12 cellular contexts compared by ENCODE assay signal in genomic region chr7:27961255-27961654, GRCh38.
A peak's percentile ranks its signal among the peaks of the same experiment; 100 is the strongest.
DNase-seq lines count a peak whose midpoint lies in the region; ATAC-seq and TF ChIP-seq lines count a peak whose summit lies in the region.
"Had no signal": no experiment of that assay in that cellular context is flagged by ENCODE, and none has a peak within 500 bp of the region (broad histone marks: within the 10 kb centered on the region; RNA-seq: fewer than 3 reads in every experiment).

No MANE protein-coding gene starts in this region.

- H3K9ac ChIP-seq in mammary epithelial cell (ENCODE audit: insufficient read depth, low read length): no peak overlapping the region

- in situ Hi-C loops in mammary epithelial cell (cut with MboI; ENCODE audit: low sequenced_read_pairs in 2 of 2): no loop called here

- no peak overlapping the region for H3K27ac ChIP-seq in mammary epithelial cell (ENCODE audit: insufficient read depth, low read depth, low read length)
- peak overlapping the region; percentile 49 for H3K27ac ChIP-seq in osteoblast (ENCODE audit: low read depth, low read length)
- H3K27ac ChIP-seq: stomach had no signal

- dilution Hi-C loops in mammary epithelial cell (cut with HindIII; ENCODE audit: low sequenced_read_pairs): loop anchor here (5.0 kb wide), 1 partner anchor 71 kb away; no protein-coding TSS in a partner anchor

- no peak overlapping the region for H2AFZ ChIP-seq in mammary epithelial cell (ENCODE audit: low read depth, low read length)
- H2AFZ ChIP-seq in osteoblast (ENCODE audit: low read length): no peak overlapping the region

- intact Hi-C loops in mammary epithelial cell (cut with micrococcal nuclease): no loop called here

- BruUV-seq in mammary epithelial cell (replicated peaks; lab: Mats Ljungman, UMichigan): no TSS peak

- DNase-seq in ELR (ENCODE audit: low read depth): peak; percentile 91
- peak; percentile 43 for DNase-seq in NCI-H226
- DNase-seq in mammary epithelial cell: peak; percentile 72
- DNase-seq in osteoblast (ENCODE audit: insufficient read length, low spot score, missing footprints): peak; percentile 86
- no peak for DNase-seq in NCI-H128 (lab: John Stamatoyannopoulos, UW; ENCODE audit: unreplicated experiment)
- DNase-seq in amygdala (lab: John Stamatoyannopoulos, UW): no peak
- DNase-seq: activated CD8-positive, alpha-beta T cell treated with anti-CD3 and anti-CD28 coated beads, Interleukin-2, amount 10 ng/mL, durations not matched to agents 7 days and 5 days; NCI-H2081; stimulated activated CD4-positive, alpha-beta T cell treated with anti-CD3 and anti-CD28 coated beads, Interleukin-4, amount 100 ng/mL, for 4 hours; stomach had no signal

- H3K79me2 ChIP-seq in mammary epithelial cell (ENCODE audit: insufficient read depth, low read length) (peaks cover 3% of the 10 kb centered on the region), osteoblast (ENCODE audit: insufficient read depth, low read length) (no peaks in the 10 kb centered on the region)

- H3K4me3 ChIP-seq in mammary epithelial cell (replicated peaks in 1 of 3; ENCODE audit: insufficient read depth in 1 of 3, low read depth in 2 of 3, low read length in 3 of 3) (no peak overlapping the region), osteoblast (ENCODE audit: insufficient read depth, low read length) (no peak overlapping the region)
- H3K4me3 ChIP-seq: stomach had no signal

- H3K4me2 ChIP-seq in mammary epithelial cell (ENCODE audit: insufficient read depth, low read depth, low read length): no peak overlapping the region
- H3K4me2 ChIP-seq in osteoblast (ENCODE audit: insufficient read depth, low read length): peak overlapping the region; percentile 43

- H3K9me3 ChIP-seq in mammary epithelial cell (replicated peaks; ENCODE audit: insufficient read depth, low read length) (no peaks in the 10 kb centered on the region), osteoblast (ENCODE audit: low read depth, low read length) (no peaks in the 10 kb centered on the region)
- H3K9me3 ChIP-seq: stomach had no signal

- peaks cover 7% of the 10 kb centered on the region for H3K4me1 ChIP-seq in mammary epithelial cell (ENCODE audit: insufficient read depth, low read length)
- peaks cover 25% of the 10 kb centered on the region for H3K4me1 ChIP-seq in osteoblast (ENCODE audit: insufficient read depth, low read length)

- H3K36me3 ChIP-seq in mammary epithelial cell (ENCODE audit: insufficient read depth, low read length) (no peaks in the 10 kb centered on the region), osteoblast (ENCODE audit: insufficient read depth, low read length) (no peaks in the 10 kb centered on the region)
- H3K36me3 ChIP-seq: stomach had no signal

- H4K20me1 ChIP-seq in mammary epithelial cell (ENCODE audit: insufficient read depth, low read length): no peaks in the 10 kb centered on the region
- peaks cover 12% of the 10 kb centered on the region for H4K20me1 ChIP-seq in osteoblast (ENCODE audit: insufficient read depth, low read length)

- 51% methylated on average over 5 of the region's 5 CpGs for WGBS in mammary epithelial cell (ENCODE audit: low coverage, missing lambda C conversion rate)

- CTCF ChIA-PET in mammary epithelial cell (lab: Charles Lee; ENCODE audit: low non-redundant PET): no interaction called here

- TF ChIP-seq CTCF in mammary epithelial cell (conservative IDR thresholded peaks at IDR 0.05 in 1 of 2, IDR thresholded peaks at IDR 0.05 in 1 of 2; ENCODE audit: extremely low read depth in 1 of 2, insufficient read depth in 1 of 2, low read depth in 1 of 2, low read length in 2 of 2) (no peak), osteoblast (IDR thresholded peaks at IDR 0.05; ENCODE audit: extremely low read depth, low read depth, low read length) (no peak)

- ATAC-seq in HG03565 (IDR thresholded peaks at IDR 0.05; ENCODE audit: unreplicated experiment): no peak
- ATAC-seq in GM21515 (IDR thresholded peaks at IDR 0.05; ENCODE audit: unreplicated experiment): no peak
- ATAC-seq: activated CD8-positive, alpha-beta T cell treated with anti-CD3 and anti-CD28 coated beads, Interleukin-2, amount 10 ng/mL, durations not matched to agents 7 days and 5 days had no signal

- no peaks in the 10 kb centered on the region for H3K27me3 ChIP-seq in mammary epithelial cell (ENCODE audit: insufficient read depth, low read length)
- no peaks in the 10 kb centered on the region for H3K27me3 ChIP-seq in osteoblast (ENCODE audit: insufficient read depth, low read length)
- H3K27me3 ChIP-seq: stomach had no signal

Comparison
In these comparisons a context has a peak if more than half of its experiments do, and no peak if none do; other contexts are left out.
1. DNase-seq: peak in ELR (single experiment), NCI-H226 (single experiment), mammary epithelial cell (single experiment) and osteoblast (single experiment); none in NCI-H128 (single experiment) and amygdala (0 of 56).